Comparison of ENCODE assay signal across 21 cellular contexts in the genomic region with DNA sequence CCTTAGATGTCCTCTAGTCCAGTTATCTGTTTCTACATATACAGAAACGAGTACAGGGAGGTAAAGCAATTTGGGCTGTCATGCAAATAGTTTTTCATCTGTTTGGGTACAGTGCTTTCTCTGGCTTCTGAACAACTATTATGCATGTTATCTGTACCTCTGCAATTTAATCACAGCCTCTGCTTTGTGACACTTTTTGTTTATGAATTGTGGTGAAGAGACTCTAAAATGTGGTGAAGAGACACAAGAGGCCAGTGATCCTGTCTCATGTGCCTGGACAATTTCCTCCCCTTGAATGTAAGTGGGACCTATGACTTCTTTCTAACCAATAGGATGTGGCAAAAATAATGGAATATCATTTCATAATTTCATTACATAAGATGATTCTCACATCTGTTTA.
"Had no signal": no experiment of that assay in that cellular context is flagged by ENCODE, and none has a peak within 500 bp of the region (broad histone marks: within the 10 kb centered on the region; RNA-seq: fewer than 3 reads in every experiment).

No MANE protein-coding gene starts in this region.

- H3K27me3 ChIP-seq: hepatocyte, pancreas, spleen, suprapubic skin, tibial artery, vagina had no signal

- H3K36me3 ChIP-seq: left ventricle myocardium inferior, pancreas, prostate gland, spleen, suprapubic skin, thoracic aorta, tibial artery, vagina had no signal

- FAIRE-seq: pancreas had no signal

- H3K27ac ChIP-seq: hepatocyte, pancreas, prostate gland, skin epidermis, suprapubic skin, thoracic aorta, vagina had no signal

- H3K4me1 ChIP-seq: prostate gland, vagina had no signal

- H2AFZ ChIP-seq: hepatocyte had no signal

- H3K9me3 ChIP-seq: left ventricle myocardium inferior, pancreas, prostate gland, spleen, suprapubic skin, thoracic aorta, tibial artery, vagina had no signal

- H3K4me3 ChIP-seq: hepatocyte, left ventricle myocardium inferior, lung, pancreas, prostate gland, skin epidermis, spleen, suprapubic skin, thoracic aorta, tibial artery, vagina had no signal

- H3K4me2 ChIP-seq: hepatocyte had no signal

- ATAC-seq: naive thymus-derived CD8-positive, alpha-beta T cell; pancreas; right cardiac atrium; sciatic nerve; stimulated activated effector memory CD8-positive, alpha-beta T cell treated with anti-CD3 and anti-CD28 coated beads, Interleukin-12 subunit alpha, Interleukin-12 subunit beta, amount 100 ng/mL, for 72 hours had no signal

- DNase-seq: islet precursor cell; left ventricle myocardium inferior; naive thymus-derived CD8-positive, alpha-beta T cell; nucleus accumbens; pancreas; posterior cingulate gyrus; retina; right cardiac atrium; spleen; stimulated activated CD4-positive, alpha-beta T cell treated with anti-CD3 and anti-CD28 coated beads, Interleukin-4, amount 100 ng/mL, for 24 hours; stimulated activated naive CD4-positive, alpha-beta T cell; tibial artery had no signal

- H3K79me2 ChIP-seq: hepatocyte had no signal
